In genomic region chr16:85750827-85751641, GRCh38 we compare ENCODE assay signal across 8 cellular contexts. TPM values are rescaled to one million over a fixed set of nuclear protein-coding genes. Genes with fewer than 3 reads are reported as not detected.
DNase-seq lines count a peak whose midpoint lies in the region; ATAC-seq, FAIRE-seq and TF ChIP-seq lines count a peak whose summit lies in the region.

C16orf74 (minus strand) TSS chr16:85751096; CDS start chr16:85735217, 15,879 bp downstream.

- H3K36me3 ChIP-seq in DOHH2 (ENCODE audit: control insufficient read depth, low read length) = no peaks in the 10 kb centered on the region
- H3K36me3 ChIP-seq in bronchial epithelial cell (ENCODE audit: control insufficient read depth, insufficient read depth, low read length) = peaks cover 1% of the 10 kb centered on the region
- H3K36me3 ChIP-seq in stomach smooth muscle (ENCODE audit: control insufficient read depth in 2 of 2, insufficient read depth in 2 of 2, low read length in 2 of 2) = no peaks in the 10 kb centered on the region

- H3K9me3 ChIP-seq in DOHH2 (ENCODE audit: control insufficient read depth, insufficient read depth, low read length) (no peaks in the 10 kb centered on the region), stomach smooth muscle (ENCODE audit: control insufficient read depth in 2 of 2, low read length in 2 of 2) (no peaks in the 10 kb centered on the region)

- peaks cover 22% of the 10 kb centered on the region for H3F3A ChIP-seq in DOHH2 (ENCODE audit: control insufficient read depth, insufficient read depth)

- H3K4me2 ChIP-seq in DOHH2 (ENCODE audit: low read length) = peak within 1 kb of the TSS; percentile 82

- DNase-seq in NCI-H460 (ENCODE audit: extremely low read depth, low read depth) (peak; percentile 34), bronchial epithelial cell (ENCODE audit: low read depth) (peak; percentile 58), left colon (peak in 1 of 2 donors; percentile 63), activated gamma-delta T cell (lab: John Stamatoyannopoulos, UW) (no peak)
- DNase-seq in stimulated activated naive CD4-positive, alpha-beta T cell treated with Interleukin-2 at 50 U/mL for 16 hours (lab: John Stamatoyannopoulos, UW) = no peak

- H4K20me1 ChIP-seq in DOHH2 (ENCODE audit: control insufficient read depth, insufficient read depth, low read depth, low read length) = peaks cover 23% of the 10 kb centered on the region; the same call in 1 of the 2 replicates

- TF ChIP-seq CTCF in DOHH2 (IDR thresholded peaks at IDR 0.05; ENCODE audit: low read depth, low read length, poor library complexity, severe bottlenecking) (no peak), bronchial epithelial cell (IDR thresholded peaks at IDR 0.05; ENCODE audit: insufficient read depth, low read length, severe bottlenecking) (no peak)

- peaks cover 83% of the 10 kb centered on the region for H3K27me3 ChIP-seq in DOHH2 (ENCODE audit: control insufficient read depth, low read length)
- H3K27me3 ChIP-seq in bronchial epithelial cell (ENCODE audit: control insufficient read depth, insufficient read depth, low read length) = no peaks in the 10 kb centered on the region
- H3K27me3 ChIP-seq in stomach smooth muscle (ENCODE audit: control insufficient read depth in 1 of 2, insufficient read depth in 2 of 2, low read length in 2 of 2) = peaks cover 0 to 7% of the 10 kb centered on the region in 2 donors

- peak within 1 kb of the TSS; percentile 54; the same call in 1 of the 2 replicates for H3K27ac ChIP-seq in DOHH2 (ENCODE audit: low read depth, low read length)
- H3K27ac ChIP-seq in stomach smooth muscle (ENCODE audit: low read length) = no peak within 1 kb of the TSS

- peak within 1 kb of the TSS; percentile 21 to 33 for H3K9ac ChIP-seq in stomach smooth muscle (ENCODE audit: low read length in 2 of 2)

- no peaks in the 10 kb centered on the region for H3K9me2 ChIP-seq in DOHH2 (replicated peaks; ENCODE audit: control insufficient read depth, low read length)

- H3K4me3 ChIP-seq in DOHH2 (ENCODE audit: low read length) (peak within 1 kb of the TSS; percentile 55), bronchial epithelial cell (ENCODE audit: low read depth, low read length) (peak within 1 kb of the TSS; percentile 69), stomach smooth muscle (ENCODE audit: low read length in 2 of 2) (peak within 1 kb of the TSS; percentile 63 to 69)

- FAIRE-seq in bronchial epithelial cell (lab: Jason Lieb, UNC) = no peak

- intact Hi-C loops in left colon (cut with DNase I, micrococcal nuclease) = no loop called here

- H3K4me1 ChIP-seq in DOHH2 (ENCODE audit: control insufficient read depth, low read length) (peaks cover 84% of the 10 kb centered on the region), stomach smooth muscle (ENCODE audit: control insufficient read depth, insufficient read depth, low read length) (peaks cover 40% of the 10 kb centered on the region)

- peak; percentile 37 for ATAC-seq in GM21529 (IDR thresholded peaks at IDR 0.05; ENCODE audit: unreplicated experiment)
- ATAC-seq in left colon = peak; percentile 87

- no peaks in the 10 kb centered on the region for H3K79me2 ChIP-seq in DOHH2 (ENCODE audit: control insufficient read depth, low read length)

RNA-seq across cellular contexts. Expression of gene C16orf74, which starts in this region (rescaled TPM):
- total RNA-seq in NCI-H460 (2014; rRNA removed; shearing (Covaris generic)) = 1.8 and 2.9 TPM in 2 replicates
- polyA plus RNA-seq in NCI-H460 (2014; cell fraction: nucleus; rRNA removed) = 4.1 and 9.9 TPM in 2 replicates
- 157 and 167 TPM in 2 replicates for total RNA-seq in bronchial epithelial cell
- 1 to 10 TPM in 1 of 2 donors, under 1 TPM in 1; 0.52 to 1.6 TPM for total RNA-seq in left colon

Comparison
In these comparisons a context has a peak if more than half of its experiments do, and no peak if none do; other contexts are left out.
1. RNA of gene C16orf74 (total RNA-seq): 157 to 167 TPM in bronchial epithelial cell; 1.8 to 2.9 TPM in NCI-H460 and 0.52 to 1.6 TPM in left colon; every median in the first group is over 10 times any median in the second.
2. DNase-seq: peak in NCI-H460 (single experiment) and bronchial epithelial cell (single experiment); none in activated gamma-delta T cell (single experiment) and stimulated activated naive CD4-positive, alpha-beta T cell treated with Interleukin-2 at 50 U/mL for 16 hours (single experiment).
3. Peak in every context shown above with its lines, with median percentiles within 50 percentile points of each other: H3K4me3 ChIP-seq.